ENCODE assay signal across 23 cellular contexts in the genomic region with DNA sequence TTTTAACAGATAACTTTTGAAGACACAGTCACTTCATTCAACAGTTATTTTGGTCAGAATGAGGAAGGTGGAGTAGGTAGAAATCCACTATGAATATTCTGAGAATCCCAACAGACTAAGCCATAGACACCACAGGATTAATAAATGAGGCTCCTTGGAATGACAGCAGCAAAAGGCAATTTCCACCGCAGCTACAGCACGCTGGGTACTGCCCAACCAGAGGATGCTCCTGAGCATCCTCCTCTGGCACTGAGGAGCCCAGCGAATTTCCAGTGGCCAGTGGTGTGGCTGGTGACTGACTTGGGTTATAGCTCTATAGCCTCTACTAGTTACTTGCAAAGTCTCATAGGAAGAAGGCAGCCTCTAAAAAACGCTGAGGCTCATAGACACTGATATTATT.
"Had no signal": no experiment of that assay in that cellular context is flagged by ENCODE, and none has a peak within 500 bp of the region (broad histone marks: within the 10 kb centered on the region; RNA-seq: fewer than 3 reads in every experiment).

No MANE protein-coding gene starts in this region.

- H3K9ac ChIP-seq: KMS-11, SK-N-SH had no signal

- ATAC-seq: HepG2 had no signal

- FAIRE-seq: HepG2, RCC 7860 had no signal

- H3K27ac ChIP-seq: KMS-11 had no signal

- DNase-seq: IMR-90, Kasumi-1, MM.1S, NCI-H1092 treated with DMSO at 0.1 percent for 48 hours, NCI-H1436, NCI-H187, NCI-H2029, NCI-H2081 treated with DMSO at 0.1 percent for 48 hours, NCI-H2171, NCI-H226, NCI-H446, NCI-H510A, NCI-H524 treated with DMSO at 0.1 percent for 48 hours, NCI-H69, NCI-H774, Right ventricle myocardium superior, RPMI8226, SIG-M5, SK-N-SH, SW 1271 had no signal

- H3K9me3 ChIP-seq: SK-N-SH had no signal
